33 cellular contexts compared by ENCODE assay signal in genomic region chr15:78718257-78718656, GRCh38.
"Had no signal": no experiment of that assay in that cellular context is flagged by ENCODE, and none has a peak within 500 bp of the region (broad histone marks: within the 10 kb centered on the region; RNA-seq: fewer than 3 reads in every experiment).

No MANE protein-coding gene starts in this region.

- H3K9me3 Mint-ChIP-seq: activated CD4-positive, alpha-beta memory T cell treated with anti-CD3 and anti-CD28 coated beads, Interleukin-2, amount 10 ng/mL, durations not matched to agents 7 days and 5 days; activated naive CD4-positive, alpha-beta T cell treated with anti-CD3 and anti-CD28 coated beads, Interleukin-2, amount 50 U/mL, for 24 hours; activated naive CD8-positive, alpha-beta T cell treated with anti-CD3 and anti-CD28 coated beads, Interleukin-2, amount 50 U/mL, for 24 hours; activated T-helper 2 cell treated with anti-CD3 and anti-CD28 coated beads, Interferon-gamma antibody, Interleukin-2, Interleukin-4, amounts not matched to agents 10 μg/mL and 5 μg/mL and 100 μg/mL, durations not matched to agents 14 hours and 24 hours and 36 hours; T-helper 1 cell treated with Interleukin-12 subunit alpha and Interleukin-12 subunit beta and Interleukin-4 antibody, amounts not matched to agents 30 μg/mL and 1 μg/mL, for 36 hours; T-helper 2 cell treated with Interferon-gamma antibody and Interleukin-4, amounts not matched to agents 5 μg/mL and 100 μg/mL, for 36 hours had no signal

- H3K27ac Mint-ChIP-seq: activated B cell treated with CpG ODN at 0.5 μM for 24 hours; activated CD4-positive, alpha-beta memory T cell treated with anti-CD3 and anti-CD28 coated beads, Interleukin-2, amount 10 ng/mL, durations not matched to agents 7 days and 5 days; activated CD4-positive, alpha-beta T cell treated with anti-CD3 and anti-CD28 coated beads, Interleukin-2, amount 10 ng/mL, durations not matched to agents 7 days and 5 days; activated CD8-positive, alpha-beta memory T cell treated with anti-CD3 and anti-CD28 coated beads, Interleukin-2, amount 10 ng/mL, durations not matched to agents 7 days and 5 days; activated CD8-positive, alpha-beta T cell treated with anti-CD3 and anti-CD28 coated beads, Interleukin-2, amount 10 ng/mL, durations not matched to agents 7 days and 5 days; activated naive CD4-positive, alpha-beta T cell treated with anti-CD3 and anti-CD28 coated beads, Interleukin-2, amount 10 ng/mL, durations not matched to agents 7 days and 5 days; activated naive CD4-positive, alpha-beta T cell treated with anti-CD3 and anti-CD28 coated beads, Interleukin-2, amount 50 U/mL, for 24 hours; activated naive CD8-positive, alpha-beta T cell; activated naive CD8-positive, alpha-beta T cell treated with anti-CD3 and anti-CD28 coated beads, Interleukin-2, amount 10 ng/mL, durations not matched to agents 7 days and 5 days; activated naive CD8-positive, alpha-beta T cell treated with anti-CD3 and anti-CD28 coated beads, Interleukin-2, amount 50 U/mL, for 24 hours; activated T-cell treated with anti-CD3 and anti-CD28 coated beads, Interleukin-2, amount 50 U/mL, for 24 hours; activated T-helper 2 cell treated with anti-CD3 and anti-CD28 coated beads, Interferon-gamma antibody, Interleukin-2, Interleukin-4, amounts not matched to agents 10 μg/mL and 5 μg/mL and 100 μg/mL, durations not matched to agents 14 hours and 24 hours and 36 hours; brain; T-helper 1 cell treated with Interleukin-12 subunit alpha and Interleukin-12 subunit beta and Interleukin-4 antibody, amounts not matched to agents 30 μg/mL and 1 μg/mL, for 36 hours; T-helper 2 cell treated with Interferon-gamma antibody and Interleukin-4, amounts not matched to agents 5 μg/mL and 100 μg/mL, for 36 hours had no signal

- DNase-seq: activated B cell treated with CpG ODN at 0.5 μM for 24 hours; activated CD4-positive, alpha-beta memory T cell treated with anti-CD3 and anti-CD28 coated beads, Interleukin-2, amount 10 ng/mL, durations not matched to agents 7 days and 5 days; activated CD4-positive, alpha-beta T cell treated with anti-CD3 and anti-CD28 coated beads for 4 hours; activated CD4-positive, alpha-beta T cell treated with anti-CD3 and anti-CD28 coated beads, Interleukin-2, amount 10 ng/mL, durations not matched to agents 7 days and 5 days; activated CD4-positive, alpha-beta T cell treated with anti-CD3 and anti-CD28 coated beads, Interleukin-2, amount 50 U/mL, for 48 hours; activated CD4-positive, CD25-positive, alpha-beta regulatory T cell treated with anti-CD3 and anti-CD28 coated beads, Interleukin-2, amount 50 U/mL, for 72 hours; activated CD8-positive, alpha-beta memory T cell treated with anti-CD3 and anti-CD28 coated beads, Interleukin-2, amount 10 ng/mL, durations not matched to agents 7 days and 5 days; activated CD8-positive, alpha-beta memory T cell treated with anti-CD3 and anti-CD28 coated beads, Interleukin-2, amount 50 U/mL, for 48 hours; activated CD8-positive, alpha-beta T cell treated with anti-CD3 and anti-CD28 coated beads, Interleukin-2, amount 10 ng/mL, durations not matched to agents 7 days and 5 days; activated effector memory CD4-positive, alpha-beta T cell treated with Interleukin-2 at 50 U/mL for 16 hours; activated gamma-delta T cell; activated naive CD4-positive, alpha-beta T cell treated with anti-CD3 and anti-CD28 coated beads, Interleukin-2, amount 10 ng/mL, durations not matched to agents 7 days and 5 days; activated naive CD4-positive, alpha-beta T cell treated with Interleukin-2 at 50 U/mL for 16 hours; activated naive CD8-positive, alpha-beta T cell treated with anti-CD3 and anti-CD28 coated beads, Interleukin-2, amount 10 ng/mL, durations not matched to agents 7 days and 5 days; activated naive CD8-positive, alpha-beta T cell treated with anti-CD3 and anti-CD28 coated beads, Interleukin-2, amount 50 U/mL, for 24 hours; activated T-cell treated with anti-CD3 and anti-CD28 coated beads, Interleukin-2, amount 50 U/mL, for 24 hours; amygdala; anterior cingulate cortex; caudate nucleus; cerebellar nuclear complex; T-helper 1 cell; T-helper 2 cell; T-helper 9 cell had no signal

- H3K9me3 ChIP-seq: ascending aorta had no signal

- H3K27me3 ChIP-seq: ascending aorta, cardiac muscle cell had no signal

- ATAC-seq: activated CD8-positive, alpha-beta memory T cell treated with anti-CD3 and anti-CD28 coated beads, Interleukin-2, amount 10 ng/mL, durations not matched to agents 7 days and 5 days; activated CD8-positive, alpha-beta T cell treated with anti-CD3 and anti-CD28 coated beads, Interleukin-2, amount 10 ng/mL, durations not matched to agents 7 days and 5 days; activated naive CD8-positive, alpha-beta T cell treated with anti-CD3 and anti-CD28 coated beads, Interleukin-2, amount 50 U/mL, for 24 hours had no signal

- H3K4me1 Mint-ChIP-seq: activated B cell treated with CpG ODN at 0.5 μM for 24 hours; activated naive CD4-positive, alpha-beta T cell treated with anti-CD3 and anti-CD28 coated beads, Interleukin-2, amount 10 ng/mL, durations not matched to agents 7 days and 5 days; activated naive CD4-positive, alpha-beta T cell treated with anti-CD3 and anti-CD28 coated beads, Interleukin-2, amount 50 U/mL, for 24 hours; activated naive CD8-positive, alpha-beta T cell treated with anti-CD3 and anti-CD28 coated beads, Interleukin-2, amount 10 ng/mL, durations not matched to agents 7 days and 5 days; brain; central memory CD8-positive, alpha-beta T cell had no signal

- H3K36me3 Mint-ChIP-seq: activated naive CD4-positive, alpha-beta T cell treated with anti-CD3 and anti-CD28 coated beads, Interleukin-2, amount 10 ng/mL, durations not matched to agents 7 days and 5 days; activated naive CD4-positive, alpha-beta T cell treated with anti-CD3 and anti-CD28 coated beads, Interleukin-2, amount 50 U/mL, for 24 hours; brain had no signal

- H3K36me3 ChIP-seq: ascending aorta, cardiac muscle cell had no signal

- H3K4me3 ChIP-seq: ascending aorta, cardiac muscle cell had no signal

- H3K4me1 ChIP-seq: ascending aorta had no signal

- H3K27ac ChIP-seq: ascending aorta, cardiac muscle cell, VCaP had no signal

- H3K4me3 Mint-ChIP-seq: activated B cell treated with CpG ODN at 0.5 μM for 24 hours; activated CD4-positive, alpha-beta memory T cell treated with anti-CD3 and anti-CD28 coated beads, Interleukin-2, amount 10 ng/mL, durations not matched to agents 7 days and 5 days; activated CD4-positive, alpha-beta T cell treated with anti-CD3 and anti-CD28 coated beads, Interleukin-2, amount 10 ng/mL, durations not matched to agents 7 days and 5 days; activated CD8-positive, alpha-beta memory T cell treated with anti-CD3 and anti-CD28 coated beads, Interleukin-2, amount 10 ng/mL, durations not matched to agents 7 days and 5 days; activated CD8-positive, alpha-beta T cell treated with anti-CD3 and anti-CD28 coated beads, Interleukin-2, amount 10 ng/mL, durations not matched to agents 7 days and 5 days; activated naive CD4-positive, alpha-beta T cell treated with anti-CD3 and anti-CD28 coated beads, Interleukin-2, amount 10 ng/mL, durations not matched to agents 7 days and 5 days; activated naive CD4-positive, alpha-beta T cell treated with anti-CD3 and anti-CD28 coated beads, Interleukin-2, amount 50 U/mL, for 24 hours; activated naive CD8-positive, alpha-beta T cell; activated naive CD8-positive, alpha-beta T cell treated with anti-CD3 and anti-CD28 coated beads, Interleukin-2, amount 10 ng/mL, durations not matched to agents 7 days and 5 days; activated naive CD8-positive, alpha-beta T cell treated with anti-CD3 and anti-CD28 coated beads, Interleukin-2, amount 50 U/mL, for 24 hours; activated T-cell treated with anti-CD3 and anti-CD28 coated beads, Interleukin-2, amount 50 U/mL, for 24 hours; brain; central memory CD8-positive, alpha-beta T cell; T-helper 1 cell treated with Interleukin-12 subunit alpha and Interleukin-12 subunit beta and Interleukin-4 antibody, amounts not matched to agents 30 μg/mL and 1 μg/mL, for 36 hours; T-helper 2 cell treated with Interferon-gamma antibody and Interleukin-4, amounts not matched to agents 5 μg/mL and 100 μg/mL, for 36 hours had no signal
